Comparison of ENCODE assay signal across 8 cellular contexts in the genomic region with DNA sequence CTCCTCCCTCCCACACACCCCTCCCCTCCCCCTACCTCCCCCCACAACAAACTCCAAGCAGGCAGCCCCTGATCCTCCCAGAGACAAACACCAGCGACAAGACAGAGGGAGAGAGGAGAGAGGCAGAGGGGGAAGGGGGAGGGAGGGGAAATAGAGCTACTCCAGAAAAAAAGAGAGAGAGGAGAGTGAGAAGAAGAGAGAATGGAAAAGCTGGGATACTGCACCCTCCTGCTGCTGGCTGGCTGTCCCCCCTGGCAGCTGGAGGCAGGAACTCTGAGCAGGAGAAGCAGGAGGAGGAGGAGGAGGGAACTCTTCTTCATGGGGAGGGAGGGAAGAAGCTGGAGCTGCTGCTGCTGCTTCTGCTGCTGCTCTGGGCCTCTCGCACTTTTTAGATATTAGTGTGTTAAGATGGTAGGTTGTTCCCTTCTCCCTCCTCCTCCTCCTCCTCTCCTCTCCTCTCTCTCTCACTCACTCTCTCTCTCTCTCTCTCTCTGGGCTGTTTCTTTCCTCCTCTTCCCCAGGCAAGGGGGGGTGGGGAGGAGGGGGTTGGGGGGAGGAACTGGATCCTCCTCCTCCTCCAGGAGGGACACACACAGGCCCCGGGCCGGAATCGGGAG. TPM values are rescaled to one million over a fixed set of nuclear protein-coding genes. Genes with fewer than 3 reads are reported as not detected.
A peak's percentile ranks its signal among the peaks of the same experiment; 100 is the strongest.
DNase-seq lines count a peak whose midpoint lies in the region; ATAC-seq and TF ChIP-seq lines count a peak whose summit lies in the region.

No MANE protein-coding gene starts in this region.

- H3K4me3 Mint-ChIP-seq in activated naive CD8-positive, alpha-beta T cell treated with anti-CD3 and anti-CD28 coated beads, Interleukin-2, amount 10 ng/mL, durations not matched to agents 7 days and 5 days, result peak overlapping the region; percentile 90

- peak overlapping the region; percentile 85 for H3K27ac ChIP-seq in OCI-LY3 (ENCODE audit: low read length)

- peaks cover 44% of the 10 kb centered on the region for H3K79me2 ChIP-seq in OCI-LY3 (ENCODE audit: low read length)

- peaks cover 21% of the 10 kb centered on the region for H4K20me1 ChIP-seq in OCI-LY3 (ENCODE audit: insufficient read depth, low read length)

- intact Hi-C loops in left ventricle myocardium superior (cut with micrococcal nuclease) (no loop called here), posterior cingulate gyrus (cut with DNase I) (loop anchor here (5.0 kb wide), 1 partner anchor 121 kb away; no protein-coding TSS in a partner anchor)

- H3K36me3 ChIP-seq in OCI-LY3 (replicated peaks; ENCODE audit: low read depth, low read length), result no peaks in the 10 kb centered on the region

- H3K9me3 Mint-ChIP-seq in activated naive CD8-positive, alpha-beta T cell treated with anti-CD3 and anti-CD28 coated beads, Interleukin-2, amount 10 ng/mL, durations not matched to agents 7 days and 5 days, result no peaks in the 10 kb centered on the region

- peak overlapping the region; percentile 85 for H3K9ac ChIP-seq in OCI-LY3 (ENCODE audit: low read length)

- peaks cover 6% of the 10 kb centered on the region for H3K36me3 Mint-ChIP-seq in activated naive CD8-positive, alpha-beta T cell treated with anti-CD3 and anti-CD28 coated beads, Interleukin-2, amount 10 ng/mL, durations not matched to agents 7 days and 5 days

- POLR2A ChIA-PET in activated naive CD8-positive, alpha-beta T cell treated with anti-CD3 and anti-CD28 coated beads, Interleukin-2, amount 10 ng/mL, durations not matched to agents 7 days and 5 days (lab: Charles Lee), result interaction anchor here (0.7 to 1.4 kb wide), 5 partner anchors 8 to 175 kb away, joined by 3 to 6 read pairs (median 4); no protein-coding TSS in a partner anchor

- H3K4me1 Mint-ChIP-seq in activated naive CD8-positive, alpha-beta T cell treated with anti-CD3 and anti-CD28 coated beads, Interleukin-2, amount 10 ng/mL, durations not matched to agents 7 days and 5 days, result peaks cover 27% of the 10 kb centered on the region

- H3K27me3 ChIP-seq in OCI-LY3 (ENCODE audit: low read depth, low read length), result no peaks in the 10 kb centered on the region

- peak overlapping the region; percentile 73 for H3K4me2 ChIP-seq in OCI-LY3 (ENCODE audit: low read length)

- H3K4me3 ChIP-seq in OCI-LY3 (ENCODE audit: low read length), result peak overlapping the region; percentile 90

- peak overlapping the region; percentile 87 for H3K27ac Mint-ChIP-seq in activated naive CD8-positive, alpha-beta T cell treated with anti-CD3 and anti-CD28 coated beads, Interleukin-2, amount 10 ng/mL, durations not matched to agents 7 days and 5 days

- no peak for TF ChIP-seq CTCF in OCI-LY3 (IDR thresholded peaks at IDR 0.05; ENCODE audit: low read depth, low read length)

- H3K9me3 ChIP-seq in OCI-LY3 (ENCODE audit: insufficient read depth, low read length), result no peaks in the 10 kb centered on the region

- H3K4me1 ChIP-seq in OCI-LY3 (ENCODE audit: low read length), result peaks cover 36% of the 10 kb centered on the region

- H2AFZ ChIP-seq in OCI-LY3 (ENCODE audit: low read depth, low read length), result no peak overlapping the region

- ATAC-seq in activated naive CD8-positive, alpha-beta T cell treated with anti-CD3 and anti-CD28 coated beads, Interleukin-2, amount 10 ng/mL, durations not matched to agents 7 days and 5 days (ENCODE audit: low read depth), result peak; percentile 21
- peak; percentile 80 for ATAC-seq in left ventricle myocardium superior

- H3K27me3 Mint-ChIP-seq in activated naive CD8-positive, alpha-beta T cell treated with anti-CD3 and anti-CD28 coated beads, Interleukin-2, amount 10 ng/mL, durations not matched to agents 7 days and 5 days, result no peaks in the 10 kb centered on the region

- DNase-seq in NCI-H1092 treated with DMSO at 0.1 percent for 48 hours (lab: John Stamatoyannopoulos, UW) (peak; percentile 87), NCI-H1092 (lab: John Stamatoyannopoulos, UW) (no peak), HS-27A (ENCODE audit: low read depth) (peak; percentile 69), left ventricle myocardium superior (peak; percentile 59), posterior cingulate gyrus (peak in 8 of 10 donors; percentile 25 to 87 (median 45)), COLO829 (ENCODE audit: low spot score) (no peak)
- DNase-seq in activated naive CD8-positive, alpha-beta T cell treated with anti-CD3 and anti-CD28 coated beads, Interleukin-2, amount 10 ng/mL, durations not matched to agents 7 days and 5 days, result peak; percentile 57

RNA-seq across cellular contexts. Expression of gene PHF21A, which starts 0.4 kb away (rescaled TPM):
- 10 to 100 TPM; 45.4 to 49.0 TPM for total RNA-seq in activated naive CD8-positive, alpha-beta T cell treated with anti-CD3 and anti-CD28 coated beads, Interleukin-2, amount 10 ng/mL, durations not matched to agents 7 days and 5 days
- 36.2 TPM for total RNA-seq in left ventricle myocardium superior

Comparison
In these comparisons a context has a peak if more than half of its experiments do, and no peak if none do; other contexts are left out.
1. DNase-seq: peak in NCI-H1092 treated with DMSO at 0.1 percent for 48 hours (single experiment), HS-27A (single experiment), activated naive CD8-positive, alpha-beta T cell treated with anti-CD3 and anti-CD28 coated beads, Interleukin-2, amount 10 ng/mL, durations not matched to agents 7 days and 5 days (single experiment), left ventricle myocardium superior (single experiment) and posterior cingulate gyrus (8 of 10); none in NCI-H1092 (single experiment) and COLO829 (single experiment).